ENCODE assay signal across 20 cellular contexts in genomic region chr4:150938873-150939499, GRCh38.
DNase-seq lines count a peak whose midpoint lies in the region; ATAC-seq and TF ChIP-seq lines count a peak whose summit lies in the region.
"Had no signal": no experiment of that assay in that cellular context is flagged by ENCODE, and none has a peak within 500 bp of the region (broad histone marks: within the 10 kb centered on the region; RNA-seq: fewer than 3 reads in every experiment).

No MANE protein-coding gene starts in this region.

- H3K4me3 Mint-ChIP-seq in stimulated activated naive CD8-positive, alpha-beta T cell treated with anti-CD3 and anti-CD28 coated beads, Interleukin-15, Interleukin-2, amounts not matched to agents 100 ng/mL and 50 ng/mL, for 24 hours, result no peak overlapping the region
- H3K4me3 Mint-ChIP-seq in WTC11, result no peak overlapping the region
- H3K4me3 Mint-ChIP-seq: activated naive CD8-positive, alpha-beta T cell treated with anti-CD3 and anti-CD28 coated beads, Interleukin-2, amount 10 ng/mL, durations not matched to agents 7 days and 5 days; T-cell had no signal

- no peaks in the 10 kb centered on the region for H3K27me3 Mint-ChIP-seq in stimulated activated naive CD8-positive, alpha-beta T cell treated with anti-CD3 and anti-CD28 coated beads, Interleukin-15, Interleukin-2, amounts not matched to agents 100 ng/mL and 50 ng/mL, for 24 hours
- H3K27me3 Mint-ChIP-seq in WTC11 (ENCODE audit: low read depth), result no peaks in the 10 kb centered on the region
- H3K27me3 Mint-ChIP-seq: activated naive CD8-positive, alpha-beta T cell treated with anti-CD3 and anti-CD28 coated beads, Interleukin-2, amount 10 ng/mL, durations not matched to agents 7 days and 5 days; T-cell had no signal

- H3K27ac Mint-ChIP-seq in stimulated activated naive CD8-positive, alpha-beta T cell treated with anti-CD3 and anti-CD28 coated beads, Interleukin-15, Interleukin-2, amounts not matched to agents 100 ng/mL and 50 ng/mL, for 24 hours, result peak overlapping the region; percentile 29
- peak overlapping the region; percentile 89 for H3K27ac Mint-ChIP-seq in WTC11
- H3K27ac Mint-ChIP-seq: activated naive CD8-positive, alpha-beta T cell treated with anti-CD3 and anti-CD28 coated beads, Interleukin-2, amount 10 ng/mL, durations not matched to agents 7 days and 5 days; activated T-helper 2 cell treated with anti-CD3 and anti-CD28 coated beads, Interferon-gamma antibody, Interleukin-2, Interleukin-4, amounts not matched to agents 10 μg/mL and 5 μg/mL and 100 μg/mL, durations not matched to agents 14 hours and 24 hours and 36 hours; T-cell had no signal

- H3K9ac ChIP-seq in iPS-20b (ENCODE audit: low read depth, low read length), result no peak overlapping the region

- peaks cover 60% of the 10 kb centered on the region for H3K4me1 Mint-ChIP-seq in stimulated activated naive CD8-positive, alpha-beta T cell treated with anti-CD3 and anti-CD28 coated beads, Interleukin-15, Interleukin-2, amounts not matched to agents 100 ng/mL and 50 ng/mL, for 24 hours (ENCODE audit: low read depth)
- peaks cover 26% of the 10 kb centered on the region for H3K4me1 Mint-ChIP-seq in WTC11

- no peaks in the 10 kb centered on the region for H3K27me3 ChIP-seq in iPS-20b (ENCODE audit: insufficient read depth, low read length)
- H3K27me3 ChIP-seq in dorsolateral prefrontal cortex, result no peaks in the 10 kb centered on the region
- H3K27me3 ChIP-seq: tibial nerve had no signal

- POLR2A ChIA-PET in WTC11 (lab: Charles Lee), result no interaction called here

- intact Hi-C loops in dorsolateral prefrontal cortex (cut with DNase I), result no loop called here

- CTCF ChIA-PET in WTC11 (lab: Charles Lee), result interaction anchor here (1.3 to 2.8 kb wide), 2 partner anchors 22 to 72 kb away, joined by 6 to 20 read pairs; no protein-coding TSS in a partner anchor

- H3K27ac ChIP-seq in iPS-20b (ENCODE audit: low read length), result no peak overlapping the region
- no peak overlapping the region for H3K27ac ChIP-seq in dorsolateral prefrontal cortex
- no peak overlapping the region for H3K27ac ChIP-seq in substantia nigra (ENCODE audit: low read depth, low read length, poor library complexity, severe bottlenecking)
- H3K27ac ChIP-seq: tibial nerve had no signal

- H3K36me3 Mint-ChIP-seq in stimulated activated naive CD8-positive, alpha-beta T cell treated with anti-CD3 and anti-CD28 coated beads, Interleukin-15, Interleukin-2, amounts not matched to agents 100 ng/mL and 50 ng/mL, for 24 hours (ENCODE audit: low read depth), result peaks cover 4% of the 10 kb centered on the region
- H3K36me3 Mint-ChIP-seq in WTC11, result no peaks in the 10 kb centered on the region
- H3K36me3 Mint-ChIP-seq: T-cell had no signal

- peaks cover 15% of the 10 kb centered on the region; the same call in 1 of the 2 replicates for H3K4me1 ChIP-seq in iPS-20b (ENCODE audit: insufficient read depth, low read length)

- no peaks in the 10 kb centered on the region for H3K36me3 ChIP-seq in iPS-20b (ENCODE audit: insufficient read depth, low read depth, low read length)
- H3K36me3 ChIP-seq: tibial nerve had no signal

- no peaks in the 10 kb centered on the region for H3K9me3 Mint-ChIP-seq in stimulated activated naive CD8-positive, alpha-beta T cell treated with anti-CD3 and anti-CD28 coated beads, Interleukin-15, Interleukin-2, amounts not matched to agents 100 ng/mL and 50 ng/mL, for 24 hours
- no peaks in the 10 kb centered on the region for H3K9me3 Mint-ChIP-seq in WTC11
- H3K9me3 Mint-ChIP-seq: activated naive CD8-positive, alpha-beta T cell treated with anti-CD3 and anti-CD28 coated beads, Interleukin-2, amount 10 ng/mL, durations not matched to agents 7 days and 5 days; activated T-helper 2 cell treated with anti-CD3 and anti-CD28 coated beads, Interferon-gamma antibody, Interleukin-2, Interleukin-4, amounts not matched to agents 10 μg/mL and 5 μg/mL and 100 μg/mL, durations not matched to agents 14 hours and 24 hours and 36 hours; T-cell had no signal

- ATAC-seq in stimulated activated naive CD8-positive, alpha-beta T cell treated with anti-CD3 and anti-CD28 coated beads, Interleukin-15, Interleukin-2, amounts not matched to agents 100 U/mL and 50 U/mL, for 24 hours, result no peak
- ATAC-seq in WTC11 (no peak), GM21447 (IDR thresholded peaks at IDR 0.05; ENCODE audit: unreplicated experiment) (no peak)
- ATAC-seq: T-cell had no signal

- no peaks in the 10 kb centered on the region for H3K9me3 ChIP-seq in iPS-20b (ENCODE audit: insufficient read depth, low read depth, low read length)
- H3K9me3 ChIP-seq: tibial nerve had no signal

- TF ChIP-seq CTCF in WTC11 (IDR thresholded peaks at IDR 0.05) (no peak), dorsolateral prefrontal cortex (IDR thresholded peaks at IDR 0.05 in 54 of 56, conservative IDR thresholded peaks at IDR 0.05 in 2 of 56; ENCODE audit: low read depth in 1 of 56, partially characterized antibody in 56 of 56) (no peak)

- H3K4me3 ChIP-seq in iPS-20b (ENCODE audit: low read length) (peak overlapping the region; percentile 41), dorsolateral prefrontal cortex (no peak overlapping the region)
- H3K4me3 ChIP-seq: smooth muscle cell, tibial nerve had no signal

- DNase-seq in stimulated activated naive CD8-positive, alpha-beta T cell treated with anti-CD3 and anti-CD28 coated beads, Interleukin-15, Interleukin-2, amounts not matched to agents 100 U/mL and 50 U/mL, for 24 hours, result no peak
- no peak for DNase-seq in WTC11 (ENCODE audit: low spot score)
- no peak for DNase-seq in GM03348 (ENCODE audit: low spot score)
- no peak for DNase-seq in dorsolateral prefrontal cortex
- DNase-seq in substantia nigra (lab: John Stamatoyannopoulos, UW), result no peak
- DNase-seq: activated CD4-positive, alpha-beta T cell treated with anti-CD3 and anti-CD28 coated beads for 48 hours; activated naive CD8-positive, alpha-beta T cell treated with anti-CD3 and anti-CD28 coated beads, Interleukin-2, amount 10 ng/mL, durations not matched to agents 7 days and 5 days; DMS79 treated with DMSO at 0.1 percent for 48 hours; IMR-90; NCI-H1436; NCI-H748 treated with DMSO at 0.1 percent for 48 hours; nucleus accumbens; stimulated activated naive CD4-positive, alpha-beta T cell treated with Interleukin-2 at 50 U/mL for 16 hours; T-cell had no signal

TF ChIP-seq in WTC11, 78 proteins besides CTCF, POLR2A, EP300 and RAD21 (continues in another document):
- TF ChIP-seq CREB1 (CRISPR knock-in tag; IDR thresholded peaks at IDR 0.05) (no peak), NR3C1 (CRISPR knock-in tag; conservative IDR thresholded peaks at IDR 0.05; ENCODE audit: low read depth) (no peak), FOXP1 (CRISPR knock-in tag; IDR thresholded peaks at IDR 0.05; ENCODE audit: borderline replicate concordance) (no peak), ZNF138 (CRISPR knock-in tag; conservative IDR thresholded peaks at IDR 0.05) (no peak), AR (CRISPR knock-in tag; IDR thresholded peaks at IDR 0.05) (no peak), MXD4 (CRISPR knock-in tag; IDR thresholded peaks at IDR 0.05; ENCODE audit: borderline replicate concordance) (no peak), KAT7 (CRISPR knock-in tag; IDR thresholded peaks at IDR 0.05; ENCODE audit: borderline replicate concordance) (no peak), FOXP4 (CRISPR knock-in tag; IDR thresholded peaks at IDR 0.05) (no peak), TCF7 (CRISPR knock-in tag; IDR thresholded peaks at IDR 0.05; ENCODE audit: low read depth) (no peak), GABPB1 (CRISPR knock-in tag; IDR thresholded peaks at IDR 0.05) (no peak)
